Comparison of ENCODE assay signal across 15 cellular contexts in the genomic region with DNA sequence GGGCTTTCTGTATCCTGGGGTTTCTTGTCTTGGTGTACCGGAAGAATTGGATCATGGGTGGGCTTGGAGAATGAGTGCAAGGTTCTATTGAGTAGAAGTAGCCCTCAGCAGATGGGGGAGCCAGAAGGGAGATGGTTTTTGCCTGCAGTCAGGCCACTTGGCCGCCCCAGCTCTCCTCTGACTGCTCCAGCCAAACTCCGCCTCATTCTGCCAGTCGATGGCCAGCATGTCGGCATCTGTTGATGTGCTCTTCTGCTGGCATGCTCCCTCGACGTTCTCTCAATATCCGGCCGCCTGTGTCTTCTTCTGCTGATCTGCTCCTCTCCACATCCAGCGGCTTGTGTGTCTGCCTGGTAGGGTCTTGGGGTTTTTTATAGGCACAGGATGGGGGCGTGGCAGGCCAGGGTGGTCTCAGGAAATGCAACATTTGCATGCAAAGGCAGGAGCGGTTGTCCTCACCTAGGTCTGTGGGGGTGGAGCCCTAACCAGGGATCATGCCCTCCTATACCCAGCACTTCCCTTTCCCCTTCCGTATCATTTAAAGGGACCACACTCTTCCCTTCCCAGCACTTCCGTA. TPM values are rescaled to one million over a fixed set of nuclear protein-coding genes. Genes with fewer than 3 reads are reported as not detected.
DNase-seq lines count a peak whose midpoint lies in the region; ATAC-seq, FAIRE-seq and TF ChIP-seq lines count a peak whose summit lies in the region.
"Had no signal": no experiment of that assay in that cellular context is flagged by ENCODE, and none has a peak within 500 bp of the region (broad histone marks: within the 10 kb centered on the region; RNA-seq: fewer than 3 reads in every experiment).

No MANE protein-coding gene starts in this region.

- H3K4me1 ChIP-seq in BLaER1 (peaks cover 65% of the 10 kb centered on the region), HepG2 (ENCODE audit: insufficient read depth, low read length) (peaks cover 64% of the 10 kb centered on the region)

- DNase-seq in WERI-Rb-1 (peak; percentile 17), HepG2 (ENCODE audit: low spot score) (no peak), LoVo (ENCODE audit: low spot score) (no peak), NCI-H226 (no peak)
- DNase-seq: activated CD4-positive, alpha-beta T cell treated with anti-CD3 and anti-CD28 coated beads for 4 hours; EL; hippocampal formation; mucosa of descending colon; NCI-H2029; NK-92 treated with Interleukin-12 subunit alpha and Interleukin-12 subunit beta, amount 100 ng/mL, for 24 hours; SW 1271 had no signal

- TF ChIP-seq CTCF in WERI-Rb-1 (IDR thresholded peaks at IDR 0.05; ENCODE audit: low read depth, low read length) (no peak), HepG2 (CRISPR knock-in tag; IDR thresholded peaks at IDR 0.05) (no peak)

- H4K20me1 ChIP-seq in BLaER1 (no peaks in the 10 kb centered on the region), HepG2 (ENCODE audit: insufficient read depth, low read length) (no peaks in the 10 kb centered on the region)

- H3K4me3 ChIP-seq in BLaER1 (peak overlapping the region; percentile 53), WERI-Rb-1 (ENCODE audit: low read depth, low read length) (no peak overlapping the region), HepG2 (replicated peaks in 1 of 3; ENCODE audit: insufficient read depth in 1 of 3, low read depth in 2 of 3, low read length in 3 of 3) (no peak overlapping the region), skin epidermis (no peak overlapping the region)
- H3K4me3 ChIP-seq: mucosa of descending colon had no signal

- no peaks in the 10 kb centered on the region for H3K9me3 ChIP-seq in BLaER1
- H3K9me3 ChIP-seq in WERI-Rb-1 (ENCODE audit: severe bottlenecking): no peaks in the 10 kb centered on the region
- no peaks in the 10 kb centered on the region for H3K9me3 ChIP-seq in HepG2 (ENCODE audit: low read length)
- H3K9me3 ChIP-seq: mucosa of descending colon had no signal

- ATAC-seq in HepG2 (no peak), HG02973 (IDR thresholded peaks at IDR 0.05; ENCODE audit: unreplicated experiment) (no peak), GM19455 (IDR thresholded peaks at IDR 0.05; ENCODE audit: unreplicated experiment) (no peak)
- ATAC-seq: mucosa of descending colon had no signal

- TF ChIP-seq EP300 in HepG2 (IDR thresholded peaks at IDR 0.05; ENCODE audit: low read depth in 2 of 2, low read length in 2 of 2) (no peak), HepG2 (CRISPR knock-in tag; IDR thresholded peaks at IDR 0.05; ENCODE audit: borderline replicate concordance) (no peak)

- peak overlapping the region; percentile 38; the same call in 1 of the 2 replicates for H3K9ac ChIP-seq in BLaER1
- H3K9ac ChIP-seq in HepG2 (ENCODE audit: insufficient read depth, low read depth, low read length): no peak overlapping the region

- TF ChIP-seq RAD21 in HepG2 (CRISPR knock-in tag; IDR thresholded peaks at IDR 0.05): no peak

- peak overlapping the region; percentile 48; the same call in 1 of the 2 replicates for H3K27ac ChIP-seq in BLaER1
- H3K27ac ChIP-seq in WERI-Rb-1: peak overlapping the region; percentile 36; the same call in 1 of the 2 replicates
- H3K27ac ChIP-seq in HepG2 (ENCODE audit: extremely low read length, insufficient read depth, low read length): no peak overlapping the region
- peak overlapping the region in 16 of 21 experiments; percentile 4 to 75 (median 49) for H3K27ac ChIP-seq in skin epidermis

- intact Hi-C loops in HepG2 (cut with micrococcal nuclease; ENCODE audit: unreplicated experiment): loop anchor here (2.0 to 5.0 kb wide), 2 partner anchors 17 to 40 kb away; a partner anchor contains a TSS

- no TSS peak for BruUV-seq in HepG2 (replicated peaks; lab: Mats Ljungman, UMichigan)

- no peak overlapping the region for H2AFZ ChIP-seq in HepG2 (ENCODE audit: low read length)

- FAIRE-seq in HepG2 (lab: Jason Lieb, UNC): no peak

- WGBS in HepG2 (ENCODE audit: low lambda C conversion rate): 93% methylated on average over 13 of the region's 14 CpGs

- CTCF ChIA-PET in HepG2 (lab: Yijun Ruan, JAX; ENCODE audit: low intra/inter-chr PET ratio, low total read pairs): no interaction called here

- TF ChIP-seq POLR2A in HepG2 (IDR thresholded peaks at IDR 0.05; ENCODE audit: insufficient read depth in 1 of 2, low read depth in 2 of 2, low read length in 2 of 2): no peak

- 0 out of 2 replicates have a peak, but pooled peaks cover 12% of the 10 kb centered on the region for H3K27me3 ChIP-seq in BLaER1
- no peaks in the 10 kb centered on the region for H3K27me3 ChIP-seq in WERI-Rb-1 (ENCODE audit: insufficient read depth, low read depth, severe bottlenecking)
- H3K27me3 ChIP-seq in HepG2 (ENCODE audit: control insufficient read depth in 1 of 2, insufficient read depth in 2 of 2, low read length in 2 of 2): no peaks in the 10 kb centered on the region

- H3K4me2 ChIP-seq in BLaER1: peak overlapping the region; percentile 94
- H3K4me2 ChIP-seq in HepG2 (ENCODE audit: low read depth, low read length): 0 out of 2 replicates have a peak overlapping the region, but pooled peaks have one; percentile 64

- no peaks in the 10 kb centered on the region for H3K36me3 ChIP-seq in BLaER1
- H3K36me3 ChIP-seq in WERI-Rb-1: no peaks in the 10 kb centered on the region
- no peaks in the 10 kb centered on the region for H3K36me3 ChIP-seq in HepG2 (replicated peaks in 1 of 2; ENCODE audit: control insufficient read depth in 1 of 2, insufficient read depth in 2 of 2, low read length in 2 of 2)

- POLR2A ChIA-PET in HepG2 (lab: Yijun Ruan, JAX): interaction anchor here (1.5 to 5.1 kb wide), 2 partner anchors 11 to 84 kb away, joined by 4 to 33 read pairs; no protein-coding TSS in a partner anchor

- no peaks in the 10 kb centered on the region for H3K79me2 ChIP-seq in HepG2 (ENCODE audit: insufficient read depth, low read length)

- in situ Hi-C loops in HepG2 (cut with HindIII; ENCODE audit: extremely low pct_ligation_motif_present, low pct_unique_long_range_greater_than_20kb): no loop called here

TF ChIP-seq in HepG2, 621 proteins besides CTCF, POLR2A, EP300 and RAD21 (continues in another document):
- TF ChIP-seq KLF11 (CRISPR knock-in tag; IDR thresholded peaks at IDR 0.05) (no peak), SSRP1 (CRISPR knock-in tag; IDR thresholded peaks at IDR 0.05) (no peak)
- TF ChIP-seq, protein P1, sequence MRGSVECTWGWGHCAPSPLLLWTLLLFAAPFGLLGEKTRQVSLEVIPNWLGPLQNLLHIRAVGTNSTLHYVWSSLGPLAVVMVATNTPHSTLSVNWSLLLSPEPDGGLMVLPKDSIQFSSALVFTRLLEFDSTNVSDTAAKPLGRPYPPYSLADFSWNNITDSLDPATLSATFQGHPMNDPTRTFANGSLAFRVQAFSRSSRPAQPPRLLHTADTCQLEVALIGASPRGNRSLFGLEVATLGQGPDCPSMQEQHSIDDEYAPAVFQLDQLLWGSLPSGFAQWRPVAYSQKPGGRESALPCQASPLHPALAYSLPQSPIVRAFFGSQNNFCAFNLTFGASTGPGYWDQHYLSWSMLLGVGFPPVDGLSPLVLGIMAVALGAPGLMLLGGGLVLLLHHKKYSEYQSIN (CRISPR knock-in tag; IDR thresholded peaks at IDR 0.05; ENCODE audit: borderline replicate concordance): no peak

RNA-seq across cellular contexts. Expression of a gene that starts 40.2 kb away (rescaled TPM):
- 51.3 and 55.7 TPM in 2 replicates for total RNA-seq in HepG2 (2016; rRNA removed; fragmentation: Illumina TruSeq; extraction: Trizol)
- 14.9 and 19.1 TPM in 2 replicates for total RNA-seq in HepG2 (2016; cell fraction: cytosol; rRNA removed; fragmentation: Illumina TruSeq; extraction: Trizol; ENCODE audit: low read depth)
- 45.5 and 52.6 TPM in 2 replicates for total RNA-seq in HepG2 (2016; cell fraction: insoluble cytoplasmic fraction; rRNA removed; fragmentation: Illumina TruSeq; extraction: Trizol)
- 16.6 and 16.8 TPM in 2 replicates for total RNA-seq in HepG2 (2016; cell fraction: membrane; rRNA removed; fragmentation: Illumina TruSeq; extraction: Trizol)
- total RNA-seq in HepG2 (2016; cell fraction: nucleus; rRNA removed; fragmentation: Illumina TruSeq; extraction: Trizol): 72.4 and 83.0 TPM in 2 replicates
- 52.9 and 55.1 TPM in 2 replicates for polyA plus RNA-seq in HepG2 (2011; rRNA removed)
- polyA plus RNA-seq in HepG2 (2011; cell fraction: cytosol; rRNA removed): 28.4 and 33.2 TPM in 2 replicates
- 76.4 and 98.4 TPM in 2 replicates for polyA plus RNA-seq in HepG2 (2011; cell fraction: nucleus; rRNA removed)
- 48.6 and 60.6 TPM in 2 replicates for polyA plus RNA-seq in HepG2 (2012)
- polyA plus RNA-seq in HepG2 (2016; cell fraction: cytosol; fragmentation: Illumina TruSeq; extraction: Trizol; ENCODE audit: low read depth): 1.6 and 1.9 TPM in 2 replicates
- polyA plus RNA-seq in HepG2 (2016; cell fraction: insoluble cytoplasmic fraction; fragmentation: Illumina TruSeq; extraction: Trizol; ENCODE audit: low read depth): 32.3 and 39.6 TPM in 2 replicates
- polyA plus RNA-seq in HepG2 (2016; cell fraction: membrane; fragmentation: Illumina TruSeq; extraction: Trizol; ENCODE audit: low read depth): 3.7 and 4.3 TPM in 2 replicates
- 56.5 and 64.9 TPM in 2 replicates for polyA plus RNA-seq in HepG2 (2016; cell fraction: nucleus; fragmentation: Illumina TruSeq; extraction: Trizol; ENCODE audit: insufficient read depth, low read depth)
- 29.7 and 302 TPM in 2 replicates for polyA minus RNA-seq in HepG2 (2011; rRNA and poly(A)+ RNA removed; ENCODE audit: low replicate concordance)
- polyA minus RNA-seq in HepG2 (2011; cell fraction: cytosol; rRNA and poly(A)+ RNA removed): 53.8 and 56.5 TPM in 2 replicates
- polyA minus RNA-seq in HepG2 (2011; cell fraction: nucleus; rRNA and poly(A)+ RNA removed): 139 and 170 TPM in 2 replicates
